Comparison of ENCODE assay signal across 22 cellular contexts in genomic region chr4:71288875-71289274, GRCh38. TPM values are rescaled to one million over a fixed set of nuclear protein-coding genes. Genes with fewer than 3 reads are reported as not detected.
"Had no signal": no experiment of that assay in that cellular context is flagged by ENCODE, and none has a peak within 500 bp of the region (broad histone marks: within the 10 kb centered on the region; RNA-seq: fewer than 3 reads in every experiment).

No MANE protein-coding gene starts in this region.

- H3K36me3 ChIP-seq: heart left ventricle, left ventricle myocardium inferior, tibial nerve, uterus had no signal

- FAIRE-seq: bronchial epithelial cell, frontal cortex had no signal

- H3K27me3 ChIP-seq: heart left ventricle, tibial nerve, uterus had no signal

- H3K9me3 ChIP-seq: heart left ventricle, left ventricle myocardium inferior, tibial nerve, uterus had no signal

- DNase-seq: activated CD4-positive, alpha-beta memory T cell treated with anti-CD3 and anti-CD28 coated beads for 36 hours; activated CD4-positive, alpha-beta T cell treated with anti-CD3 and anti-CD28 coated beads for 1 hour; activated CD8-positive, alpha-beta memory T cell treated with anti-CD3 and anti-CD28 coated beads, Interleukin-2, amount 10 ng/mL, durations not matched to agents 7 days and 5 days; activated naive CD4-positive, alpha-beta T cell treated with anti-CD3 and anti-CD28 coated beads for 36 hours; activated naive CD8-positive, alpha-beta T cell treated with anti-CD3 and anti-CD28 coated beads, Interleukin-2, amount 50 U/mL, for 24 hours; activated T-cell treated with anti-CD3 and anti-CD28 coated beads, Interleukin-2, amount 50 U/mL, for 1 hour; aorta; dermis blood vessel endothelial cell; effector memory CD8-positive, alpha-beta T cell; heart left ventricle; left ventricle myocardium inferior; mesendoderm; nephron progenitor cell; stimulated activated CD4-positive, alpha-beta T cell treated with anti-CD3 and anti-CD28 coated beads, Interleukin-15, amount 100 ng/mL, for 24 hours; stimulated activated CD4-positive, alpha-beta T cell treated with anti-CD3 and anti-CD28 coated beads, Interleukin-4, amount 100 ng/mL, for 1 hour; stimulated activated naive B cell treated with anti-CD40 and anti-IgM and Interleukin-4, amounts not matched to agents 10 μg/mL and 1 μg/mL and 100 μg/mL, for 72 hours; substantia nigra; T1000; uterus had no signal

- H3K27ac ChIP-seq: heart left ventricle, left ventricle myocardium inferior, tibial nerve, uterus had no signal

- H3K4me3 ChIP-seq: heart left ventricle, left ventricle myocardium inferior, tibial nerve, uterus had no signal

- ATAC-seq: activated CD8-positive, alpha-beta memory T cell treated with anti-CD3 and anti-CD28 coated beads, Interleukin-2, amount 10 ng/mL, durations not matched to agents 7 days and 5 days; activated naive CD8-positive, alpha-beta T cell treated with anti-CD3 and anti-CD28 coated beads, Interleukin-2, amount 50 U/mL, for 24 hours; effector memory CD8-positive, alpha-beta T cell; stimulated activated naive B cell treated with anti-CD40 and anti-IgM and Interleukin-4, amounts not matched to agents 10 μg/mL and 1 μg/mL and 100 μg/mL, for 72 hours had no signal

- H3K4me1 ChIP-seq: uterus had no signal

RNA-seq across cellular contexts. Expression of gene SLC4A4, which starts 49.9 kb away (rescaled TPM):
- total RNA-seq: activated naive CD4-positive, alpha-beta T cell treated with anti-CD3 and anti-CD28 coated beads for 36 hours had no signal
